Comparison of ENCODE assay signal across 1 cellular context in the genomic region with DNA sequence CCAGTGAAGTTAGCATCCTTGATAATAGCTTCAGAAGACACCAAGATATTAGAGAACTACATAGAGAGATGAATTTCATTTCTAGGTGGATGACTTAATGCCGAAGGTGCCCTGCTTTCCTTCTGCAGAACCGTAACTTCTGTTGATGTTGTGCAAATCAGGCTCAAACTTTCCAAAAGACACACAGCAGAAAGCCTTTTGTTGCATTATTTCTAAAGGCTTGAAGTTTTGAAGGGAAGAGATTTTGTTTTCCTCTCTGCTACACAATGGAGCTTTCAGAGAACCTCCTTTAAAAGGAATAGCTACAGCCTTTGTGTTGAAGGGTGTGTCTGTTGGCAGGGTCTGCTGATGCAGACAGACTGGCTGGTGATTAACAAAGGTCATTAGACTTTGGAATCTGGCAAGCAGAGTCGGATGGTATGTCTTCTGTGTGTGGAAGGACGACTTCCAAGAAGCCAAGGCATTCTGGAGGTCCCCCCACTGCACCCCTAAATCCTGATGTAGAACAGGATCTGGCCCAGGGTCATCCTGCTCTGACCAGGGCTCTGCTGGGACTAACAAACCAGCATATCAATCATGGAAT.
TF ChIP-seq lines count a peak whose summit lies in the region.

No MANE protein-coding gene starts in this region.

TF ChIP-seq in A549, 52 proteins besides CTCF, POLR2A, EP300 and RAD21 (continued from another document):
- TF ChIP-seq, protein P1, sequence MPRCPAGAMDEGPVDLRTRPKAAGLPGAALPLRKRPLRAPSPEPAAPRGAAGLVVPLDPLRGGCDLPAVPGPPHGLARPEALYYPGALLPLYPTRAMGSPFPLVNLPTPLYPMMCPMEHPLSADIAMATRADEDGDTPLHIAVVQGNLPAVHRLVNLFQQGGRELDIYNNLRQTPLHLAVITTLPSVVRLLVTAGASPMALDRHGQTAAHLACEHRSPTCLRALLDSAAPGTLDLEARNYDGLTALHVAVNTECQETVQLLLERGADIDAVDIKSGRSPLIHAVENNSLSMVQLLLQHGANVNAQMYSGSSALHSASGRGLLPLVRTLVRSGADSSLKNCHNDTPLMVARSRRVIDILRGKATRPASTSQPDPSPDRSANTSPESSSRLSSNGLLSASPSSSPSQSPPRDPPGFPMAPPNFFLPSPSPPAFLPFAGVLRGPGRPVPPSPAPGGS (IDR thresholded peaks at IDR 0.05): no peak
- TF ChIP-seq BHLHE40 (IDR thresholded peaks at IDR 0.05; ENCODE audit: low read depth, low read length): no peak
